Comparison of ENCODE assay signal across 1 cellular context in the genomic region with DNA sequence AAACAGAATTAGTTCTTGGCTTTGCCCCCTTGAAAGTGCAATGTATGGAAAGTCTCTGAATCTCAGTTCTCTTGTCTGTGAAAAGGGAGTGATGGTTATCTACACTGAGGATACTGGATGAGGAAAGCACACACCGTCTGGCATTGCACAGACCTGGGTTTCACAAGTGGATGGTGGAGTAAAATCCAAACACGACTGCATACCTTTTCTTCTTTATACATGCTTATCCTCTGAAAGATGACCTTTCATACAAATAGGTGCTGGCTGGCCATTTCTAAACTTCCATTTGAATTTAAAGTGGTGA.
TF ChIP-seq lines count a peak whose summit lies in the region.

No MANE protein-coding gene starts in this region.

TF ChIP-seq in GM12878, 131 proteins besides CTCF, POLR2A, EP300 and RAD21:
- 0 out of 2 replicates have a peak, but pooled peaks have one; percentile 40 for TF ChIP-seq POLR2AphosphoS2 (IDR thresholded peaks at IDR 0.05; ENCODE audit: low read depth, low read length)
- TF ChIP-seq SMAD1 (IDR thresholded peaks at IDR 0.05; ENCODE audit: low read depth, partially characterized antibody) = peak; percentile 54
- no peak for TF ChIP-seq KLF5 (IDR thresholded peaks at IDR 0.05; ENCODE audit: partially characterized antibody)
- TF ChIP-seq, protein P1, sequence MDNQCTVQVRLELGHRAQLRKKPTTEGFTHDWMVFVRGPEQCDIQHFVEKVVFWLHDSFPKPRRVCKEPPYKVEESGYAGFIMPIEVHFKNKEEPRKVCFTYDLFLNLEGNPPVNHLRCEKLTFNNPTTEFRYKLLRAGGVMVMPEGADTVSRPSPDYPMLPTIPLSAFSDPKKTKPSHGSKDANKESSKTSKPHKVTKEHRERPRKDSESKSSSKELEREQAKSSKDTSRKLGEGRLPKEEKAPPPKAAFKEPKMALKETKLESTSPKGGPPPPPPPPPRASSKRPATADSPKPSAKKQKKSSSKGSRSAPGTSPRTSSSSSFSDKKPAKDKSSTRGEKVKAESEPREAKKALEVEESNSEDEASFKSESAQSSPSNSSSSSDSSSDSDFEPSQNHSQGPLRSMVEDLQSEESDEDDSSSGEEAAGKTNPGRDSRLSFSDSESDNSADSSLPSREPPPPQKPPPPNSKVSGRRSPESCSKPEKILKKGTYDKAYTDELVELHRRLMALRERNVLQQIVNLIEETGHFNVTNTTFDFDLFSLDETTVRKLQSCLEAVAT (IDR thresholded peaks at IDR 0.05) = 0 out of 2 replicates have a peak, but pooled peaks have one; percentile 22
- TF ChIP-seq FOXK2 (IDR thresholded peaks at IDR 0.05) = no peak
- TF ChIP-seq, protein P2, sequence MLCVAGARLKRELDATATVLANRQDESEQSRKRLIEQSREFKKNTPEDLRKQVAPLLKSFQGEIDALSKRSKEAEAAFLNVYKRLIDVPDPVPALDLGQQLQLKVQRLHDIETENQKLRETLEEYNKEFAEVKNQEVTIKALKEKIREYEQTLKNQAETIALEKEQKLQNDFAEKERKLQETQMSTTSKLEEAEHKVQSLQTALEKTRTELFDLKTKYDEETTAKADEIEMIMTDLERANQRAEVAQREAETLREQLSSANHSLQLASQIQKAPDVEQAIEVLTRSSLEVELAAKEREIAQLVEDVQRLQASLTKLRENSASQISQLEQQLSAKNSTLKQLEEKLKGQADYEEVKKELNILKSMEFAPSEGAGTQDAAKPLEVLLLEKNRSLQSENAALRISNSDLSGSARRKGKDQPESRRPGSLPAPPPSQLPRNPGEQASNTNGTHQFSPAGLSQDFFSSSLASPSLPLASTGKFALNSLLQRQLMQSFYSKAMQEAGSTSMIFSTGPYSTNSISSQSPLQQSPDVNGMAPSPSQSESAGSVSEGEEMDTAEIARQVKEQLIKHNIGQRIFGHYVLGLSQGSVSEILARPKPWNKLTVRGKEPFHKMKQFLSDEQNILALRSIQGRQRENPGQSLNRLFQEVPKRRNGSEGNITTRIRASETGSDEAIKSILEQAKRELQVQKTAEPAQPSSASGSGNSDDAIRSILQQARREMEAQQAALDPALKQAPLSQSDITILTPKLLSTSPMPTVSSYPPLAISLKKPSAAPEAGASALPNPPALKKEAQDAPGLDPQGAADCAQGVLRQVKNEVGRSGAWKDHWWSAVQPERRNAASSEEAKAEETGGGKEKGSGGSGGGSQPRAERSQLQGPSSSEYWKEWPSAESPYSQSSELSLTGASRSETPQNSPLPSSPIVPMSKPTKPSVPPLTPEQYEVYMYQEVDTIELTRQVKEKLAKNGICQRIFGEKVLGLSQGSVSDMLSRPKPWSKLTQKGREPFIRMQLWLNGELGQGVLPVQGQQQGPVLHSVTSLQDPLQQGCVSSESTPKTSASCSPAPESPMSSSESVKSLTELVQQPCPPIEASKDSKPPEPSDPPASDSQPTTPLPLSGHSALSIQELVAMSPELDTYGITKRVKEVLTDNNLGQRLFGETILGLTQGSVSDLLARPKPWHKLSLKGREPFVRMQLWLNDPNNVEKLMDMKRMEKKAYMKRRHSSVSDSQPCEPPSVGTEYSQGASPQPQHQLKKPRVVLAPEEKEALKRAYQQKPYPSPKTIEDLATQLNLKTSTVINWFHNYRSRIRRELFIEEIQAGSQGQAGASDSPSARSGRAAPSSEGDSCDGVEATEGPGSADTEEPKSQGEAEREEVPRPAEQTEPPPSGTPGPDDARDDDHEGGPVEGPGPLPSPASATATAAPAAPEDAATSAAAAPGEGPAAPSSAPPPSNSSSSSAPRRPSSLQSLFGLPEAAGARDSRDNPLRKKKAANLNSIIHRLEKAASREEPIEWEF (IDR thresholded peaks at IDR 0.05; ENCODE audit: insufficient replicate concordance, low read depth, low read length) = peak; percentile 3
- no peak for TF ChIP-seq EED (IDR thresholded peaks at IDR 0.05; ENCODE audit: low read depth)
- 0 out of 2 replicates have a peak, but pooled peaks have one; percentile 3 for TF ChIP-seq ESRRA (IDR thresholded peaks at IDR 0.05; ENCODE audit: low read length)
